ENCODE assay signal across 3 cellular contexts in the genomic region with DNA sequence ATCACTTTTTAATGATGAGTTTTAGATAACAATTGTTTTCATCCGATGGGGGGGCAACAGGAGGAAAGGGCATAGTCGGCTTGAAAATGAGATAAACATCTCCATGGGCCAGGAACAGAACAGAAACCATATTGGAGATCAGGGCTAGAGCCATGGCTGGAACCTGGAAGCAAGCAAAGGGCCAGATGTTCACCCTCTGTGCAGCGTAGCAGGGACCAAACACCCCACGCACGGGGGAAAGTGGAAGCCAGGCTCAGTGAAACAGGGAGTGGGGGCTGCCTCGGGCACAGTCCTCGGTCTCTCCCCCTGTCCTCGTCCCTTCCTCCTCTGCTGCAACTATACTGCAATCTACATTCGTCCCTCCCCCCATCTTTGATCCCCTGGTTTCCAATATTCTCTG.
TF ChIP-seq lines count a peak whose summit lies in the region.

No MANE protein-coding gene starts in this region.

TF ChIP-seq in liver, 16 proteins besides CTCF, POLR2A, EP300 and RAD21 (continued from another document):
- TF ChIP-seq, protein P1, sequence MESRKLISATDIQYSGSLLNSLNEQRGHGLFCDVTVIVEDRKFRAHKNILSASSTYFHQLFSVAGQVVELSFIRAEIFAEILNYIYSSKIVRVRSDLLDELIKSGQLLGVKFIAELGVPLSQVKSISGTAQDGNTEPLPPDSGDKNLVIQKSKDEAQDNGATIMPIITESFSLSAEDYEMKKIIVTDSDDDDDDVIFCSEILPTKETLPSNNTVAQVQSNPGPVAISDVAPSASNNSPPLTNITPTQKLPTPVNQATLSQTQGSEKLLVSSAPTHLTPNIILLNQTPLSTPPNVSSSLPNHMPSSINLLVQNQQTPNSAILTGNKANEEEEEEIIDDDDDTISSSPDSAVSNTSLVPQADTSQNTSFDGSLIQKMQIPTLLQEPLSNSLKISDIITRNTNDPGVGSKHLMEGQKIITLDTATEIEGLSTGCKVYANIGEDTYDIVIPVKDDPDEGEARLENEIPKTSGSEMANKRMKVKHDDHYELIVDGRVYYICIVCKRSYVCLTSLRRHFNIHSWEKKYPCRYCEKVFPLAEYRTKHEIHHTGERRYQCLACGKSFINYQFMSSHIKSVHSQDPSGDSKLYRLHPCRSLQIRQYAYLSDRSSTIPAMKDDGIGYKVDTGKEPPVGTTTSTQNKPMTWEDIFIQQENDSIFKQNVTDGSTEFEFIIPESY (IDR thresholded peaks at IDR 0.05): no peak
- no peak for TF ChIP-seq SP1 (IDR thresholded peaks at IDR 0.05)
- TF ChIP-seq FOXA2 (IDR thresholded peaks at IDR 0.05): no peak
- TF ChIP-seq, protein P2, sequence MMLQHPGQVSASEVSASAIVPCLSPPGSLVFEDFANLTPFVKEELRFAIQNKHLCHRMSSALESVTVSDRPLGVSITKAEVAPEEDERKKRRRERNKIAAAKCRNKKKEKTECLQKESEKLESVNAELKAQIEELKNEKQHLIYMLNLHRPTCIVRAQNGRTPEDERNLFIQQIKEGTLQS (IDR thresholded peaks at IDR 0.05): no peak
- no peak for TF ChIP-seq FOXA1 (IDR thresholded peaks at IDR 0.05)
- TF ChIP-seq JUND (IDR thresholded peaks at IDR 0.05): no peak
- no peak for TF ChIP-seq GABPA (IDR thresholded peaks at IDR 0.05 in 1 of 2, conservative IDR thresholded peaks at IDR 0.05 in 1 of 2)

TF ChIP-seq in HepG2, 621 proteins besides CTCF, POLR2A, EP300 and RAD21 (continued from another document):
- TF ChIP-seq, protein P3, sequence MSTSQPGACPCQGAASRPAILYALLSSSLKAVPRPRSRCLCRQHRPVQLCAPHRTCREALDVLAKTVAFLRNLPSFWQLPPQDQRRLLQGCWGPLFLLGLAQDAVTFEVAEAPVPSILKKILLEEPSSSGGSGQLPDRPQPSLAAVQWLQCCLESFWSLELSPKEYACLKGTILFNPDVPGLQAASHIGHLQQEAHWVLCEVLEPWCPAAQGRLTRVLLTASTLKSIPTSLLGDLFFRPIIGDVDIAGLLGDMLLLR (CRISPR knock-in tag; IDR thresholded peaks at IDR 0.05): no peak
- TF ChIP-seq, protein P4, sequence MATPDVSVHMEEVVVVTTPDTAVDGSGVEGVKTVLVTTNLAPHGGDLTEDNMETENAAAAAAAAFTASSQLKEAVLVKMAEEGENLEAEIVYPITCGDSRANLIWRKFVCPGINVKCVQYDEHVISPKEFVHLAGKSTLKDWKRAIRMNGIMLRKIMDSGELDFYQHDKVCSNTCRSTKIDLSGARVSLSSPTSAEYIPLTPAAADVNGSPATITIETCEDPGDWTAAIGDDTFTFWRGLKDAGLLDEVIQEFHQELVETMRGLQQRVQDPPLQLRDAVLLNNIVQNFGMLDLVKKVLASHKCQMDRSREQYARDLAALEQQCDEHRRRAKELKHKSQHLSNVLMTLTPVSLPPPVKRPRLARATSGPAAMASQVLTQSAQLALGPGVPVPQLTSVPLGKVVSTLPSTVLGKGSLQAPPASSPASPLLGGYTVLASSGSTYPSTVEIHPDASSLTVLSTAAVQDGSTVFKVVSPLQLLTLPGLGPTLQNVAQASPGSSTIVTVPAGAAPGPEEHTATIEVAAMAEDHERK (CRISPR knock-in tag; IDR thresholded peaks at IDR 0.05; ENCODE audit: low read depth): no peak
- TF ChIP-seq ZNF557 (CRISPR knock-in tag; IDR thresholded peaks at IDR 0.05) (no peak), ZNF629 (CRISPR knock-in tag; conservative IDR thresholded peaks at IDR 0.05) (no peak)

TF ChIP-seq in K562, 482 proteins besides CTCF, POLR2A, EP300 and RAD21 (continued from another document and continues in another):
- TF ChIP-seq, protein P5, sequence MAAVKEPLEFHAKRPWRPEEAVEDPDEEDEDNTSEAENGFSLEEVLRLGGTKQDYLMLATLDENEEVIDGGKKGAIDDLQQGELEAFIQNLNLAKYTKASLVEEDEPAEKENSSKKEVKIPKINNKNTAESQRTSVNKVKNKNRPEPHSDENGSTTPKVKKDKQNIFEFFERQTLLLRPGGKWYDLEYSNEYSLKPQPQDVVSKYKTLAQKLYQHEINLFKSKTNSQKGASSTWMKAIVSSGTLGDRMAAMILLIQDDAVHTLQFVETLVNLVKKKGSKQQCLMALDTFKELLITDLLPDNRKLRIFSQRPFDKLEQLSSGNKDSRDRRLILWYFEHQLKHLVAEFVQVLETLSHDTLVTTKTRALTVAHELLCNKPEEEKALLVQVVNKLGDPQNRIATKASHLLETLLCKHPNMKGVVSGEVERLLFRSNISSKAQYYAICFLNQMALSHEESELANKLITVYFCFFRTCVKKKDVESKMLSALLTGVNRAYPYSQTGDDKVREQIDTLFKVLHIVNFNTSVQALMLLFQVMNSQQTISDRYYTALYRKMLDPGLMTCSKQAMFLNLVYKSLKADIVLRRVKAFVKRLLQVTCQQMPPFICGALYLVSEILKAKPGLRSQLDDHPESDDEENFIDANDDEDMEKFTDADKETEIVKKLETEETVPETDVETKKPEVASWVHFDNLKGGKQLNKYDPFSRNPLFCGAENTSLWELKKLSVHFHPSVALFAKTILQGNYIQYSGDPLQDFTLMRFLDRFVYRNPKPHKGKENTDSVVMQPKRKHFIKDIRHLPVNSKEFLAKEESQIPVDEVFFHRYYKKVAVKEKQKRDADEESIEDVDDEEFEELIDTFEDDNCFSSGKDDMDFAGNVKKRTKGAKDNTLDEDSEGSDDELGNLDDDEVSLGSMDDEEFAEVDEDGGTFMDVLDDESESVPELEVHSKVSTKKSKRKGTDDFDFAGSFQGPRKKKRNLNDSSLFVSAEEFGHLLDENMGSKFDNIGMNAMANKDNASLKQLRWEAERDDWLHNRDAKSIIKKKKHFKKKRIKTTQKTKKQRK (IDR thresholded peaks at IDR 0.05; ENCODE audit: borderline replicate concordance, low read depth, low read length): no peak
- TF ChIP-seq PTRF (tag; IDR thresholded peaks at IDR 0.05) (peak; percentile 91), KLF1 (tag; IDR thresholded peaks at IDR 0.05) (no peak), RBM22 (IDR thresholded peaks at IDR 0.05; ENCODE audit: low read depth, low read length, poor library complexity, severe bottlenecking) (no peak), E2F3 (CRISPR knock-in tag; IDR thresholded peaks at IDR 0.05) (peak; percentile 85), ZNF561 (CRISPR knock-in tag; conservative IDR thresholded peaks at IDR 0.05) (peak; percentile 81; the same call in 1 of the 2 replicates), HNRNPLL (IDR thresholded peaks at IDR 0.05; ENCODE audit: low read depth, low read length, poor library complexity, severe bottlenecking) (no peak), SRSF1 (IDR thresholded peaks at IDR 0.05; ENCODE audit: low read depth, low read length) (no peak), RBM17 (IDR thresholded peaks at IDR 0.05; ENCODE audit: borderline replicate concordance, low read depth, low read length) (no peak), STAT5B (CRISPR knock-in tag; IDR thresholded peaks at IDR 0.05) (peak; percentile 52; the same call in 1 of the 2 replicates), NFXL1 (CRISPR knock-in tag; IDR thresholded peaks at IDR 0.05) (0 out of 2 replicates have a peak, but pooled peaks have one; percentile 34), NFRKB (IDR thresholded peaks at IDR 0.05; ENCODE audit: low read depth) (no peak), FOXP1 (CRISPR knock-in tag; IDR thresholded peaks at IDR 0.05) (no peak), ZNF41 (CRISPR knock-in tag; conservative IDR thresholded peaks at IDR 0.05) (peak; percentile 86), PML (IDR thresholded peaks at IDR 0.05; ENCODE audit: low read length) (no peak), ZNF197 (CRISPR knock-in tag; IDR thresholded peaks at IDR 0.05; ENCODE audit: low read depth) (peak; percentile 73; the same call in 1 of the 2 replicates), ZNF274 (IDR thresholded peaks at IDR 0.05; ENCODE audit: borderline replicate concordance, low read depth, low read length) (no peak), CAMTA2 (CRISPR knock-in tag; conservative IDR thresholded peaks at IDR 0.05) (no peak), TEAD2 (tag; IDR thresholded peaks at IDR 0.05) (peak; percentile 61; the same call in 1 of the 2 replicates), JUN (IDR thresholded peaks at IDR 0.05; ENCODE audit: borderline replicate concordance, low read depth, low read length) (no peak), JUN (CRISPR knock-in tag; IDR thresholded peaks at IDR 0.05; ENCODE audit: borderline replicate concordance) (no peak), TFAM (CRISPR knock-in tag; conservative IDR thresholded peaks at IDR 0.05) (no peak), ZNF23 (CRISPR knock-in tag; IDR thresholded peaks at IDR 0.05) (no peak), ZNF668 (CRISPR knock-in tag; IDR thresholded peaks at IDR 0.05) (peak; percentile 50; the same call in 1 of the 2 replicates), ESRRB (CRISPR knock-in tag; IDR thresholded peaks at IDR 0.05; ENCODE audit: borderline replicate concordance) (no peak), ZKSCAN1 (IDR thresholded peaks at IDR 0.05; ENCODE audit: low read depth, low read length) (no peak), ILK (tag; IDR thresholded peaks at IDR 0.05; ENCODE audit: borderline replicate concordance, low read depth) (peak; percentile 69), CBFB (CRISPR knock-in tag; IDR thresholded peaks at IDR 0.05) (no peak), GABPB2 (CRISPR knock-in tag; conservative IDR thresholded peaks at IDR 0.05) (no peak), ADNP (tag; IDR thresholded peaks at IDR 0.05) (no peak), ZNF695 (CRISPR knock-in tag; IDR thresholded peaks at IDR 0.05) (no peak), ZBTB17 (CRISPR knock-in tag; IDR thresholded peaks at IDR 0.05) (peak; percentile 91), ZNF431 (CRISPR knock-in tag; IDR thresholded peaks at IDR 0.05) (no peak), ZFP1 (CRISPR knock-in tag; IDR thresholded peaks at IDR 0.05) (peak; percentile 48; the same call in 1 of the 2 replicates)
- TF ChIP-seq, protein P6, sequence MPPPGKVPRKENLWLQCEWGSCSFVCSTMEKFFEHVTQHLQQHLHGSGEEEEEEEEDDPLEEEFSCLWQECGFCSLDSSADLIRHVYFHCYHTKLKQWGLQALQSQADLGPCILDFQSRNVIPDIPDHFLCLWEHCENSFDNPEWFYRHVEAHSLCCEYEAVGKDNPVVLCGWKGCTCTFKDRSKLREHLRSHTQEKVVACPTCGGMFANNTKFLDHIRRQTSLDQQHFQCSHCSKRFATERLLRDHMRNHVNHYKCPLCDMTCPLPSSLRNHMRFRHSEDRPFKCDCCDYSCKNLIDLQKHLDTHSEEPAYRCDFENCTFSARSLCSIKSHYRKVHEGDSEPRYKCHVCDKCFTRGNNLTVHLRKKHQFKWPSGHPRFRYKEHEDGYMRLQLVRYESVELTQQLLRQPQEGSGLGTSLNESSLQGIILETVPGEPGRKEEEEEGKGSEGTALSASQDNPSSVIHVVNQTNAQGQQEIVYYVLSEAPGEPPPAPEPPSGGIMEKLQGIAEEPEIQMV (tag; conservative IDR thresholded peaks at IDR 0.05; ENCODE audit: low read depth): peak; percentile 85
- TF ChIP-seq, protein P7, sequence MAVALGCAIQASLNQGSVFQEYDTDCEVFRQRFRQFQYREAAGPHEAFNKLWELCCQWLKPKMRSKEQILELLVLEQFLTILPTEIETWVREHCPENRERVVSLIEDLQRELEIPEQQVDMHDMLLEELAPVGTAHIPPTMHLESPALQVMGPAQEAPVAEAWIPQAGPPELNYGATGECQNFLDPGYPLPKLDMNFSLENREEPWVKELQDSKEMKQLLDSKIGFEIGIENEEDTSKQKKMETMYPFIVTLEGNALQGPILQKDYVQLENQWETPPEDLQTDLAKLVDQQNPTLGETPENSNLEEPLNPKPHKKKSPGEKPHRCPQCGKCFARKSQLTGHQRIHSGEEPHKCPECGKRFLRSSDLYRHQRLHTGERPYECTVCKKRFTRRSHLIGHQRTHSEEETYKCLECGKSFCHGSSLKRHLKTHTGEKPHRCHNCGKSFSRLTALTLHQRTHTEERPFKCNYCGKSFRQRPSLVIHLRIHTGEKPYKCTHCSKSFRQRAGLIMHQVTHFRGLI (CRISPR knock-in tag; IDR thresholded peaks at IDR 0.05): peak; percentile 87; the same call in 1 of the 2 replicates
- TF ChIP-seq, protein P1 (CRISPR knock-in tag; IDR thresholded peaks at IDR 0.05): no peak
- TF ChIP-seq, protein P8, sequence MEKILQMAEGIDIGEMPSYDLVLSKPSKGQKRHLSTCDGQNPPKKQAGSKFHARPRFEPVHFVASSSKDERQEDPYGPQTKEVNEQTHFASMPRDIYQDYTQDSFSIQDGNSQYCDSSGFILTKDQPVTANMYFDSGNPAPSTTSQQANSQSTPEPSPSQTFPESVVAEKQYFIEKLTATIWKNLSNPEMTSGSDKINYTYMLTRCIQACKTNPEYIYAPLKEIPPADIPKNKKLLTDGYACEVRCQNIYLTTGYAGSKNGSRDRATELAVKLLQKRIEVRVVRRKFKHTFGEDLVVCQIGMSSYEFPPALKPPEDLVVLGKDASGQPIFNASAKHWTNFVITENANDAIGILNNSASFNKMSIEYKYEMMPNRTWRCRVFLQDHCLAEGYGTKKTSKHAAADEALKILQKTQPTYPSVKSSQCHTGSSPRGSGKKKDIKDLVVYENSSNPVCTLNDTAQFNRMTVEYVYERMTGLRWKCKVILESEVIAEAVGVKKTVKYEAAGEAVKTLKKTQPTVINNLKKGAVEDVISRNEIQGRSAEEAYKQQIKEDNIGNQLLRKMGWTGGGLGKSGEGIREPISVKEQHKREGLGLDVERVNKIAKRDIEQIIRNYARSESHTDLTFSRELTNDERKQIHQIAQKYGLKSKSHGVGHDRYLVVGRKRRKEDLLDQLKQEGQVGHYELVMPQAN (IDR thresholded peaks at IDR 0.05; ENCODE audit: borderline replicate concordance): no peak
- TF ChIP-seq, protein P9, sequence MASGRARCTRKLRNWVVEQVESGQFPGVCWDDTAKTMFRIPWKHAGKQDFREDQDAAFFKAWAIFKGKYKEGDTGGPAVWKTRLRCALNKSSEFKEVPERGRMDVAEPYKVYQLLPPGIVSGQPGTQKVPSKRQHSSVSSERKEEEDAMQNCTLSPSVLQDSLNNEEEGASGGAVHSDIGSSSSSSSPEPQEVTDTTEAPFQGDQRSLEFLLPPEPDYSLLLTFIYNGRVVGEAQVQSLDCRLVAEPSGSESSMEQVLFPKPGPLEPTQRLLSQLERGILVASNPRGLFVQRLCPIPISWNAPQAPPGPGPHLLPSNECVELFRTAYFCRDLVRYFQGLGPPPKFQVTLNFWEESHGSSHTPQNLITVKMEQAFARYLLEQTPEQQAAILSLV (tag; IDR thresholded peaks at IDR 0.05): peak; percentile 78
- TF ChIP-seq, protein P10, sequence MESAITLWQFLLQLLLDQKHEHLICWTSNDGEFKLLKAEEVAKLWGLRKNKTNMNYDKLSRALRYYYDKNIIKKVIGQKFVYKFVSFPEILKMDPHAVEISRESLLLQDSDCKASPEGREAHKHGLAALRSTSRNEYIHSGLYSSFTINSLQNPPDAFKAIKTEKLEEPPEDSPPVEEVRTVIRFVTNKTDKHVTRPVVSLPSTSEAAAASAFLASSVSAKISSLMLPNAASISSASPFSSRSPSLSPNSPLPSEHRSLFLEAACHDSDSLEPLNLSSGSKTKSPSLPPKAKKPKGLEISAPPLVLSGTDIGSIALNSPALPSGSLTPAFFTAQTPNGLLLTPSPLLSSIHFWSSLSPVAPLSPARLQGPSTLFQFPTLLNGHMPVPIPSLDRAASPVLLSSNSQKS (CRISPR knock-in tag; IDR thresholded peaks at IDR 0.05): no peak
